ENCODE assay signal across 8 cellular contexts in the genomic region with DNA sequence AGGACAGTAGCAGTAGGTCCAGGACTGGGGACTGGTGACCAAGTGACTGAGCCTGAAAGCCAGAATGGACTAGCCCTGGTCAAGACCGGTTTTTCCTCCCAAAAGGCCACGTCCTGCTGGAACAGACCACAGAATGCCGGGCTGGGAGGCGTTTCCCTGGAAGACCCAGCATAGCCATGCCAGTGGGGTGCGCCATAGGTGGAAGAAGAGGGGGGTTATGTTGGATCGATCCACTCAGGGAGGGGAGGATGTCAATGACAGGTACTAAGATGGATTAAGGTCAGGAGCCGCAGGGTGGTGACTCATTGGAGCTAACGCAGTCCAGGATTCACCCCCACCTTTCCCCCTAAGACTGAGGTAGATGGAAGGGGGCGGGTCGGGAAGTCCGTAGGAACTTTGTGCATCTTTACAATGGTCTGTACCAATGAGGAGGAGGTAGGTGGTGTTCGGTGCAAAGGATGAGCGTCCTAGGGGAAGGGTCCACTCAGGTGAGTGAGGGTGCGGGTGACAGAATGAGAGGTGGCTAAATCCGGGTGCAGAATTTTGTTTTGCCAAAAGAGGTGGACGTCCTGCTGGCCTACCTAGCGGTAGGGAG. TPM values are rescaled to one million over a fixed set of nuclear protein-coding genes. Genes with fewer than 3 reads are reported as not detected.
DNase-seq lines count a peak whose midpoint lies in the region; TF ChIP-seq lines count a peak whose summit lies in the region.

No MANE protein-coding gene starts in this region.

- H3K27ac Mint-ChIP-seq in endothelial cell (ENCODE audit: unreplicated experiment) (no peak overlapping the region), nephron progenitor cell (no peak overlapping the region)

- H3K27me3 Mint-ChIP-seq in endothelial cell (ENCODE audit: unreplicated experiment), result peaks cover 20% of the 10 kb centered on the region
- H3K27me3 Mint-ChIP-seq in nephron progenitor cell (ENCODE audit: low read depth, poor library complexity), result peaks cover 49% of the 10 kb centered on the region

- DNase-seq in Daoy (ENCODE audit: low read depth) (peak; percentile 37), NCI-H510A (lab: John Stamatoyannopoulos, UW) (peak; percentile 45), endothelial cell (ENCODE audit: low spot score) (peak; percentile 22), nephron progenitor cell (no peak), GM10248 (ENCODE audit: extremely low spot score) (no peak), DMS153 treated with DMSO at 0.1 percent for 48 hours (lab: John Stamatoyannopoulos, UW; ENCODE audit: unreplicated experiment) (no peak), SKM-1 (lab: John Stamatoyannopoulos, UW; ENCODE audit: unreplicated experiment) (no peak), OCI-M2 (lab: John Stamatoyannopoulos, UW; ENCODE audit: unreplicated experiment) (no peak)

- H3K4me1 Mint-ChIP-seq in endothelial cell (ENCODE audit: unreplicated experiment) (peaks cover 11% of the 10 kb centered on the region), nephron progenitor cell (peaks cover 25% of the 10 kb centered on the region)

- TF ChIP-seq CTCF in endothelial cell (IDR thresholded peaks at IDR 0.05; ENCODE audit: unreplicated experiment) (no peak), nephron progenitor cell (IDR thresholded peaks at IDR 0.05) (no peak), GM10248 (IDR thresholded peaks at IDR 0.05; ENCODE audit: control extremely low read depth, extremely low read depth, low read depth, missing control alignments) (no peak)

- H3K36me3 Mint-ChIP-seq in endothelial cell (ENCODE audit: low read depth, unreplicated experiment) (peaks cover 31% of the 10 kb centered on the region), nephron progenitor cell (ENCODE audit: low read depth) (peaks cover 33% of the 10 kb centered on the region)

- CTCF ChIA-PET in GM10248 (lab: Yijun Ruan, JAX), result interaction anchor here (1.0 to 4.1 kb wide), 3 partner anchors 14 to 30 kb away, joined by 3 to 22 read pairs (median 4); no protein-coding TSS in a partner anchor

- POLR2A ChIA-PET in GM10248 (lab: Yijun Ruan, JAX), result no interaction called here

- peak overlapping the region; percentile 83 for H3K4me3 Mint-ChIP-seq in endothelial cell (ENCODE audit: unreplicated experiment)
- peak overlapping the region; percentile 77 for H3K4me3 Mint-ChIP-seq in nephron progenitor cell

- no peaks in the 10 kb centered on the region for H3K9me3 Mint-ChIP-seq in endothelial cell (ENCODE audit: unreplicated experiment)
- peaks cover 17% of the 10 kb centered on the region for H3K9me3 Mint-ChIP-seq in nephron progenitor cell

RNA-seq across cellular contexts. Expression of gene VASP, which starts 21.0 kb away (rescaled TPM):
- 121 and 175 TPM in 2 replicates for total RNA-seq in Daoy (2014; rRNA removed; shearing (Covaris generic))
- 246 TPM for total RNA-seq in endothelial cell (ENCODE audit: unreplicated experiment)

RNA-seq across cellular contexts. Expression of gene PPM1N, which starts 30.0 kb away (rescaled TPM):
- total RNA-seq in Daoy (2014; rRNA removed; shearing (Covaris generic)), result 0.15 and 0.80 TPM in 2 replicates
- 0.33 TPM for total RNA-seq in endothelial cell (ENCODE audit: unreplicated experiment)

RNA-seq across cellular contexts. Expression of gene RTN2, which starts 31.4 kb away (rescaled TPM):
- total RNA-seq in Daoy (2014; rRNA removed; shearing (Covaris generic)), result 0.98 and 3.5 TPM in 2 replicates
- total RNA-seq in endothelial cell (ENCODE audit: unreplicated experiment), result 25.3 TPM

RNA-seq across cellular contexts. Expression of gene OPA3, which starts 56.4 kb away (rescaled TPM):
- total RNA-seq in Daoy (2014; rRNA removed; shearing (Covaris generic)), result 7.4 and 8.9 TPM in 2 replicates
- 13.4 TPM for total RNA-seq in endothelial cell (ENCODE audit: unreplicated experiment)

Comparison
In these comparisons a context has a peak if more than half of its experiments do, and no peak if none do; other contexts are left out.
1. DNase-seq: peak in Daoy (single experiment), NCI-H510A (single experiment) and endothelial cell (single experiment); none in nephron progenitor cell (single experiment), GM10248 (single experiment), DMS153 treated with DMSO at 0.1 percent for 48 hours (single experiment), SKM-1 (single experiment) and OCI-M2 (single experiment).